20 cellular contexts compared by ENCODE assay signal in the genomic region with DNA sequence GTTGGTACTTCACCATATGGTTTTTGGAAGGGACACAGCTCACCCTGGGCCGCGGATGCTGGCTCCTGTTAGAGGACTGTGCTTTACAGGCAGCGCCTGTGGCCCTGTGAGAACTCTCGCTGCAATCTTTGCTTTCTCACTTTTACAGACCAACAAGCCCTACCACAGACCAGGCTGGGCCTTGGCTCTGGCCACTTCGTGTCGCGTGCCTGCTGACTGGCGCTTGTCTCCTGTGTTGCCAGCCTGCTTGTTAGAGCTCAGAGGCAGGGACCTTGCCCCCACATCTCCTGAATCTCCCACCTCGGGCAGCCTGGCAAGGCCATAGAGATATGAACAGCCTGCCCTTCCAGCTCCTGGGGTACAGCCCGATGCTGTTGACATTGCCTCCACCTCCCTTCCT. TPM values are rescaled to one million over a fixed set of nuclear protein-coding genes. Genes with fewer than 3 reads are reported as not detected.
DNase-seq lines count a peak whose midpoint lies in the region; ATAC-seq and TF ChIP-seq lines count a peak whose summit lies in the region.
"Had no signal": no experiment of that assay in that cellular context is flagged by ENCODE, and none has a peak within 500 bp of the region (broad histone marks: within the 10 kb centered on the region; RNA-seq: fewer than 3 reads in every experiment).

No MANE protein-coding gene starts in this region.

- TF ChIP-seq POLR2A in adrenal gland (IDR thresholded peaks at IDR 0.05) = no peak

- peak overlapping the region; percentile 92 for H3K27ac Mint-ChIP-seq in Caco-2 (ENCODE audit: unreplicated experiment)
- H3K27ac Mint-ChIP-seq: CD4-positive, alpha-beta T cell had no signal

- no TSS peak for BruUV-seq in Caco-2 (replicated peaks; lab: Mats Ljungman, UMichigan)

- 80 to 91% (median 87%) methylated on average over 4 to 10 of the region's 10 CpGs for WGBS in adrenal gland, 4 donors

- intact Hi-C loops in Caco-2 (cut with micrococcal nuclease; ENCODE audit: unreplicated experiment) (loop anchor here (2.0 kb wide), 1 partner anchor 35 kb away; no protein-coding TSS in a partner anchor), adrenal gland (cut with DNase I) (no loop called here), left ventricle myocardium superior (cut with micrococcal nuclease) (no loop called here), posterior vena cava (cut with DNase I) (no loop called here), sciatic nerve (cut with DNase I) (no loop called here)

- H3K27me3 ChIP-seq in Caco-2 (replicated peaks; ENCODE audit: control insufficient read depth, insufficient read depth, low read length) = no peaks in the 10 kb centered on the region
- H3K27me3 ChIP-seq in adrenal gland = no peaks in the 10 kb centered on the region
- H3K27me3 ChIP-seq: esophagus squamous epithelium, testis had no signal

- H3K4me1 ChIP-seq in Caco-2 (peaks cover 61% of the 10 kb centered on the region), adrenal gland (replicated peaks in 1 of 2) (peaks cover 28 to 31% of the 10 kb centered on the region in 2 donors)

- H3K4me1 Mint-ChIP-seq in Caco-2 (ENCODE audit: low read depth, unreplicated experiment) = peaks cover 53% of the 10 kb centered on the region

- H3K27ac ChIP-seq in adrenal gland = no peak overlapping the region
- H3K27ac ChIP-seq: esophagus squamous epithelium, testis had no signal

- CTCF ChIA-PET in Caco-2 (lab: Charles Lee) = no interaction called here

- ATAC-seq in left ventricle myocardium superior (peak; percentile 8), HG02678 (IDR thresholded peaks at IDR 0.05; ENCODE audit: unreplicated experiment) (no peak), GM18868 (IDR thresholded peaks at IDR 0.05; ENCODE audit: unreplicated experiment) (no peak), sciatic nerve (no peak)
- ATAC-seq: left lobe of liver had no signal

- H3K9me3 ChIP-seq in Caco-2 = no peaks in the 10 kb centered on the region
- no peaks in the 10 kb centered on the region for H3K9me3 ChIP-seq in adrenal gland (replicated peaks in 1 of 3)
- H3K9me3 ChIP-seq: esophagus squamous epithelium, testis had no signal

- POLR2A ChIA-PET in Caco-2 (lab: Charles Lee) = no interaction called here

- no peak for TF ChIP-seq CTCF in Caco-2 (IDR thresholded peaks at IDR 0.05; ENCODE audit: insufficient read depth in 1 of 2, low read depth in 1 of 2, low read length in 1 of 2, severe bottlenecking in 1 of 2, unreplicated experiment in 1 of 2)
- TF ChIP-seq CTCF in adrenal gland (IDR thresholded peaks at IDR 0.05) = no peak

- H3K36me3 Mint-ChIP-seq in Caco-2 (ENCODE audit: insufficient read depth, unreplicated experiment) = peaks cover 50% of the 10 kb centered on the region

- H3K9me3 Mint-ChIP-seq in Caco-2 (ENCODE audit: unreplicated experiment) = no peaks in the 10 kb centered on the region
- H3K9me3 Mint-ChIP-seq: CD4-positive, alpha-beta T cell had no signal

- DNase-seq in Caco-2 (peak in 1 of 2 experiments; percentile 16), adrenal gland (peak in 4 of 7 donors; percentile 15 to 43 (median 18)), left ventricle myocardium superior (peak; percentile 41), posterior vena cava (ENCODE audit: low spot score) (peak; percentile 68), sciatic nerve (ENCODE audit: low spot score) (no peak), NOMO-1 (lab: John Stamatoyannopoulos, UW; ENCODE audit: unreplicated experiment in 2 of 2) (no peak)
- DNase-seq: activated CD4-positive, alpha-beta T cell treated with anti-CD3 and anti-CD28 coated beads for 48 hours; activated gamma-delta T cell; central memory CD4-positive, alpha-beta T cell; DMS53; effector memory CD4-positive, alpha-beta T cell; esophagus squamous epithelium; GF-D8; KBM-7; NCI-H526; testis had no signal

- H3K36me3 ChIP-seq in Caco-2 (ENCODE audit: control insufficient read depth, insufficient read depth, low read length) (peaks cover 1% of the 10 kb centered on the region; the same call in 1 of the 2 replicates), adrenal gland (replicated peaks in 1 of 2) (no peaks in the 10 kb centered on the region)

- H3K4me3 ChIP-seq in Caco-2 (ENCODE audit: low read depth, low read length) = no peak overlapping the region
- no peak overlapping the region for H3K4me3 ChIP-seq in adrenal gland
- H3K4me3 ChIP-seq: esophagus squamous epithelium, testis had no signal

- no peaks in the 10 kb centered on the region for H3K27me3 Mint-ChIP-seq in Caco-2 (ENCODE audit: insufficient read depth, unreplicated experiment)
- H3K27me3 Mint-ChIP-seq: CD4-positive, alpha-beta T cell had no signal

- H3K4me3 Mint-ChIP-seq in Caco-2 (ENCODE audit: unreplicated experiment) = no peak overlapping the region
- H3K4me3 Mint-ChIP-seq: CD4-positive, alpha-beta T cell had no signal

RNA-seq across cellular contexts. Expression of gene SYNJ2, which starts 56.1 kb away (rescaled TPM):
- total RNA-seq in Caco-2 (2022) (45.0 and 47.9 TPM in 2 replicates), adrenal gland (10 to 100 TPM; 10.1 to 20.5 (median 16.1) TPM), left ventricle myocardium superior (14.7 TPM), posterior vena cava (10 to 100 TPM; 19.6 to 30.4 TPM), sciatic nerve (22.5 TPM)
- polyA plus RNA-seq in adrenal gland = 1 to 10 TPM; 5.9 to 6.8 (median 6.6) TPM

Comparison
In these comparisons a context has a peak if more than half of its experiments do, and no peak if none do; other contexts are left out.
1. DNase-seq: peak in adrenal gland (4 of 7), left ventricle myocardium superior (single experiment) and posterior vena cava (single experiment); none in sciatic nerve (single experiment) and NOMO-1 (0 of 2).